In the genomic region with DNA sequence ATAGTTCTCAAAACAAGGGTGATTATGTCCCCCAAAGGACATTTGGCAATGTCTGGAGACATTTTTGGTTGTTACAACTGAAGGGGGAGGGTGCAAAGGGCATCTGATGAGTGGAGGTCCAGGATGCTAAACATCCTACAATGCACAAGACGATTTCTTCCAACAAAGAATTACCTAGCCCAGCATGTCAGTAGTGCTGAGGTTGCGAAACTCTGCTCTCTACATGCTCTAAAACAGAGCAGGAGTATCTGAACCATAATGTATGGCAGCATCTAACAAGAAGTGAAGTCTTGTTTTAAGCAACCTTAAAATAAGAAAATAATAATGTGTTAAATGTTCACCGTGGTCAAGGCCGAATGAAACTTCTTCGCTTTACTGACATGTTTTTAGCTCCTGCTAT, we compare ENCODE assay signal across 15 cellular contexts. TPM values are rescaled to one million over a fixed set of nuclear protein-coding genes. Genes with fewer than 3 reads are reported as not detected.
DNase-seq lines count a peak whose midpoint lies in the region; ATAC-seq lines count a peak whose summit lies in the region.
"Had no signal": no experiment of that assay in that cellular context is flagged by ENCODE, and none has a peak within 500 bp of the region (broad histone marks: within the 10 kb centered on the region; RNA-seq: fewer than 3 reads in every experiment).

No MANE protein-coding gene starts in this region.

- peaks cover 9% of the 10 kb centered on the region; the same call in 1 of the 2 replicates for H3K36me3 ChIP-seq in ACC112 (ENCODE audit: insufficient read depth, low read length)
- H3K36me3 ChIP-seq in CD4-positive, alpha-beta memory T cell (ENCODE audit: insufficient read depth, low read length) = peaks cover 8% of the 10 kb centered on the region

- peaks cover 20% of the 10 kb centered on the region for H3K4me1 ChIP-seq in ACC112 (ENCODE audit: control insufficient read depth, insufficient read depth, low read length, unreplicated experiment)
- peaks cover 22% of the 10 kb centered on the region for H3K4me1 ChIP-seq in CD4-positive, alpha-beta memory T cell (ENCODE audit: insufficient read depth, low read length)

- intact Hi-C loops in CD4-positive, alpha-beta memory T cell (cut with micrococcal nuclease) = no loop called here

- H3K4me3 ChIP-seq in ACC112 (ENCODE audit: low read depth, low read length) = peak overlapping the region; percentile 20; the same call in 1 of the 2 replicates
- no peak overlapping the region for H3K4me3 ChIP-seq in CD4-positive, alpha-beta memory T cell (ENCODE audit: low read length in 2 of 2)

- POLR2A ChIA-PET in CD4-positive, alpha-beta memory T cell (lab: Charles Lee; ENCODE audit: partially characterized antibody) = no interaction called here
- POLR2A ChIA-PET in activated CD8-positive, alpha-beta T cell treated with anti-CD3 and anti-CD28 coated beads, Interleukin-2, amount 10 ng/mL, durations not matched to agents 7 days and 5 days (lab: Charles Lee) = interaction anchor here (3.5 kb wide), 1 partner anchor 11 kb away, joined by 17 read pairs; no protein-coding TSS in a partner anchor

- peak overlapping the region; percentile 64 for H2AFZ ChIP-seq in ACC112 (ENCODE audit: low read length, unreplicated experiment)

- peaks cover 22 to 60% (median 37%) of the 10 kb centered on the region in 4 donors for H3K4me1 Mint-ChIP-seq in CD4-positive, alpha-beta memory T cell
- peaks cover 53% of the 10 kb centered on the region for H3K4me1 Mint-ChIP-seq in activated CD8-positive, alpha-beta T cell treated with anti-CD3 and anti-CD28 coated beads, Interleukin-2, amount 10 ng/mL, durations not matched to agents 7 days and 5 days (ENCODE audit: low read depth)
- peaks cover 47 to 75% of the 10 kb centered on the region in 2 donors for H3K4me1 Mint-ChIP-seq in immature natural killer cell

- no peaks in the 10 kb centered on the region for H3K9me3 ChIP-seq in CD4-positive, alpha-beta memory T cell (ENCODE audit: control insufficient read depth in 1 of 2, low read length in 2 of 2)

- H3K27me3 Mint-ChIP-seq in CD4-positive, alpha-beta memory T cell = no peaks in the 10 kb centered on the region
- H3K27me3 Mint-ChIP-seq in activated CD8-positive, alpha-beta T cell treated with anti-CD3 and anti-CD28 coated beads, Interleukin-2, amount 10 ng/mL, durations not matched to agents 7 days and 5 days (ENCODE audit: low read depth) = no peaks in the 10 kb centered on the region
- no peaks in the 10 kb centered on the region for H3K27me3 Mint-ChIP-seq in immature natural killer cell (ENCODE audit: low read depth in 3 of 3)
- H3K27me3 Mint-ChIP-seq: stimulated activated memory B cell treated with anti-CD40 and anti-IgM and Interleukin-4, amounts not matched to agents 10 μg/mL and 1 μg/mL and 100 μg/mL, for 72 hours had no signal

- ATAC-seq in activated CD8-positive, alpha-beta T cell treated with anti-CD3 and anti-CD28 coated beads, Interleukin-2, amount 10 ng/mL, durations not matched to agents 7 days and 5 days = no peak
- no peak for ATAC-seq in HG03025 (IDR thresholded peaks at IDR 0.05; ENCODE audit: low FRiP score, unreplicated experiment)
- ATAC-seq in HG03457 (IDR thresholded peaks at IDR 0.05; ENCODE audit: unreplicated experiment) = no peak
- ATAC-seq: stimulated activated memory B cell treated with anti-CD40 and anti-IgM and Interleukin-4, amounts not matched to agents 10 μg/mL and 1 μg/mL and 100 μg/mL, for 72 hours had no signal

- 0 out of 2 replicates have a peak overlapping the region, but pooled peaks have one; percentile 15 for H3K27ac ChIP-seq in ACC112 (ENCODE audit: low read depth, low read length)
- H3K27ac ChIP-seq in CD4-positive, alpha-beta memory T cell (ENCODE audit: low read depth, low read length) = peak overlapping the region; percentile 37

- peak overlapping the region in 4 of 8 donors; percentile 29 to 77 (median 67) for H3K4me3 Mint-ChIP-seq in CD4-positive, alpha-beta memory T cell
- no peak overlapping the region for H3K4me3 Mint-ChIP-seq in activated CD8-positive, alpha-beta T cell treated with anti-CD3 and anti-CD28 coated beads, Interleukin-2, amount 10 ng/mL, durations not matched to agents 7 days and 5 days
- H3K4me3 Mint-ChIP-seq in immature natural killer cell = peak overlapping the region in 1 of 5 donors; percentile 75
- H3K4me3 Mint-ChIP-seq: endodermal cell; stimulated activated memory B cell treated with anti-CD40 and anti-IgM and Interleukin-4, amounts not matched to agents 10 μg/mL and 1 μg/mL and 100 μg/mL, for 72 hours had no signal

- H3K36me3 Mint-ChIP-seq in CD4-positive, alpha-beta memory T cell = peaks cover 44 to 56% of the 10 kb centered on the region in 2 donors
- peaks cover 77% of the 10 kb centered on the region for H3K36me3 Mint-ChIP-seq in activated CD8-positive, alpha-beta T cell treated with anti-CD3 and anti-CD28 coated beads, Interleukin-2, amount 10 ng/mL, durations not matched to agents 7 days and 5 days (ENCODE audit: low read depth)
- peaks cover 18 to 33% (median 21%) of the 10 kb centered on the region in 3 donors for H3K36me3 Mint-ChIP-seq in immature natural killer cell

- H3K9me3 Mint-ChIP-seq in CD4-positive, alpha-beta memory T cell = no peaks in the 10 kb centered on the region
- no peaks in the 10 kb centered on the region for H3K9me3 Mint-ChIP-seq in activated CD8-positive, alpha-beta T cell treated with anti-CD3 and anti-CD28 coated beads, Interleukin-2, amount 10 ng/mL, durations not matched to agents 7 days and 5 days (ENCODE audit: insufficient read depth)
- no peaks in the 10 kb centered on the region for H3K9me3 Mint-ChIP-seq in immature natural killer cell
- H3K9me3 Mint-ChIP-seq: endodermal cell; stimulated activated memory B cell treated with anti-CD40 and anti-IgM and Interleukin-4, amounts not matched to agents 10 μg/mL and 1 μg/mL and 100 μg/mL, for 72 hours had no signal

- H3K79me2 ChIP-seq in ACC112 (ENCODE audit: control insufficient read depth, insufficient read depth, low read length, unreplicated experiment) = peaks cover 3% of the 10 kb centered on the region

- in situ Hi-C loops in KBM-7 (cut with MboI; ENCODE audit: low pct_unique_long_range_greater_than_20kb, low sequenced_read_pairs) = no loop called here

- H3K27ac Mint-ChIP-seq in CD4-positive, alpha-beta memory T cell = peak overlapping the region; percentile 17 to 93 (median 86)
- H3K27ac Mint-ChIP-seq in activated CD8-positive, alpha-beta T cell treated with anti-CD3 and anti-CD28 coated beads, Interleukin-2, amount 10 ng/mL, durations not matched to agents 7 days and 5 days = peak overlapping the region; percentile 77
- H3K27ac Mint-ChIP-seq in immature natural killer cell = peak overlapping the region; percentile 77 to 96 (median 90)
- H3K27ac Mint-ChIP-seq: endodermal cell; stimulated activated memory B cell treated with anti-CD40 and anti-IgM and Interleukin-4, amounts not matched to agents 10 μg/mL and 1 μg/mL and 100 μg/mL, for 72 hours had no signal

- CTCF ChIA-PET in CD4-positive, alpha-beta memory T cell (lab: Charles Lee; ENCODE audit: partially characterized antibody) = interaction anchor here (1.2 to 1.8 kb wide), 2 partner anchors 9 to 277 kb away, joined by 4 to 6 read pairs; no protein-coding TSS in a partner anchor
- CTCF ChIA-PET in activated CD8-positive, alpha-beta T cell treated with anti-CD3 and anti-CD28 coated beads, Interleukin-2, amount 10 ng/mL, durations not matched to agents 7 days and 5 days (lab: Charles Lee) = interaction anchor here (1.2 to 2.1 kb wide), 3 partner anchors 9 to 44 kb away, joined by 4 to 9 read pairs (median 8); no protein-coding TSS in a partner anchor

- H3K27me3 ChIP-seq in ACC112 (ENCODE audit: insufficient read depth, low read length) = no peaks in the 10 kb centered on the region
- H3K27me3 ChIP-seq in CD4-positive, alpha-beta memory T cell (ENCODE audit: insufficient read depth, low read length) = no peaks in the 10 kb centered on the region

- DNase-seq in CD4-positive, alpha-beta memory T cell = no peak
- no peak for DNase-seq in activated CD8-positive, alpha-beta T cell treated with anti-CD3 and anti-CD28 coated beads, Interleukin-2, amount 10 ng/mL, durations not matched to agents 7 days and 5 days
- DNase-seq in immature natural killer cell (no peak), KBM-7 (no peak), NCI-H146 (lab: John Stamatoyannopoulos, UW) (no peak)
- DNase-seq: activated CD4-positive, alpha-beta T cell treated with anti-CD3 and anti-CD28 coated beads for 1 hour; endodermal cell; left cardiac atrium; NCI-H1694; retina; stimulated activated CD4-positive, alpha-beta T cell treated with anti-CD3 and anti-CD28 coated beads, Interleukin-4, amount 100 ng/mL, for 4 hours had no signal

RNA-seq across cellular contexts. Expression of a gene that starts 7.0 kb away (rescaled TPM):
- total RNA-seq in CD4-positive, alpha-beta memory T cell = 10 to 100 TPM; 20.9 to 24.1 TPM
- polyA plus RNA-seq in CD4-positive, alpha-beta memory T cell = 10 to 100 TPM; 34.4 to 54.9 TPM
- total RNA-seq in activated CD8-positive, alpha-beta T cell treated with anti-CD3 and anti-CD28 coated beads, Interleukin-2, amount 10 ng/mL, durations not matched to agents 7 days and 5 days = 10 to 100 TPM; 46.9 to 54.0 TPM
- polyA plus RNA-seq in immature natural killer cell = 100 to 1,000 TPM in 1 of 3 donors, 10 to 100 TPM in 2; 73.5 to 102 (median 91.8) TPM
